ENCODE assay signal across 1 cellular context in genomic region chr1:11685210-11685752, GRCh38.
TF ChIP-seq lines count a peak whose summit lies in the region.

No MANE protein-coding gene starts in this region.

TF ChIP-seq in WTC11, 78 proteins besides CTCF, POLR2A, EP300 and RAD21 (continued from another document):
- TF ChIP-seq PRDM15 (CRISPR knock-in tag; IDR thresholded peaks at IDR 0.05) = no peak
- TF ChIP-seq ZNF219 (CRISPR knock-in tag; IDR thresholded peaks at IDR 0.05; ENCODE audit: borderline replicate concordance) = no peak
- no peak for TF ChIP-seq ETV6 (CRISPR knock-in tag; IDR thresholded peaks at IDR 0.05)
- TF ChIP-seq ZMAT4 (CRISPR knock-in tag; IDR thresholded peaks at IDR 0.05) = no peak
- no peak for TF ChIP-seq USF1 (CRISPR knock-in tag; IDR thresholded peaks at IDR 0.05)
- TF ChIP-seq PREB (CRISPR knock-in tag; IDR thresholded peaks at IDR 0.05; ENCODE audit: borderline replicate concordance) = no peak
- TF ChIP-seq TEAD4 (CRISPR knock-in tag; IDR thresholded peaks at IDR 0.05) = no peak
- TF ChIP-seq ATF1 (CRISPR knock-in tag; IDR thresholded peaks at IDR 0.05) = no peak
- TF ChIP-seq AFF4 (CRISPR knock-in tag; IDR thresholded peaks at IDR 0.05; ENCODE audit: borderline replicate concordance) = no peak
- no peak for TF ChIP-seq ARID4B (CRISPR knock-in tag; IDR thresholded peaks at IDR 0.05; ENCODE audit: borderline replicate concordance)
- TF ChIP-seq GABPB1 (CRISPR knock-in tag; IDR thresholded peaks at IDR 0.05) = no peak
- no peak for TF ChIP-seq ELF4 (CRISPR knock-in tag; IDR thresholded peaks at IDR 0.05; ENCODE audit: low read depth)
- TF ChIP-seq ZNF532 (CRISPR knock-in tag; IDR thresholded peaks at IDR 0.05; ENCODE audit: borderline replicate concordance) = no peak
